Comparison of ENCODE assay signal across 10 cellular contexts in the genomic region with DNA sequence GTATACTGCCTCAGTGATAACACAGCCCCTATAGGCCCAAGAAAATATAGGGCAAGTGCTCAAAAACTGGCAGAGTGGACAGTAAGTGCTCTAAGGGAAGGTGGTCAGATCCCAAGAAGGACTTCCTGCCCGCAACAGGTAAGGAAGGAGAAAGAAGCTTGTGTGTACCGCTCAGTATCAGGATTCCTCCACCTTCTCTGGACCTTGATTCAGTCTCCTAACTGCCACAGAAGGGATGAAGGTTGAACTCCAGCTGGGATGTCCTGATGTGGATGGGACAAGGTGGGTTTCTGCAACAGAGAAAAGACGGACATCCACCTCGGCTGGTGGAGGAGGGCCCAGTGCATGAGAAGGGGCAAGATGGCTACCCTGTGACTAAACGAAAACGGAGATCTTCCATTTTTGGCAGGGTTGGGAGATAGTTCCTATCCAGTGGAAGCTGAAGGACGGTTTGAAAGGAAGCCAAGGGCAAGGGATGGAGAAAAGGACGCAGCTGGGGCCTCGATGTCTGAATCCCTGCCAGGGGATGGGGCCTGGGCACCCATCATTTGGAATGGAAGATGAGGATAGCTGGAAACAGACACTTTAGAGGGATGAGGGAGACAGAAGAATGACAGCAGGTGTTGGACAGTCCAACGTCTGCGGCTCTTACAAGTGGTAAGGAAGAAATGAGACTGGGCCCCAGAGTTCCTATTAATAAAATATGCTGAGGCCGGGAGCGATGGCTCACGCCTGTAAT. TPM values are rescaled to one million over a fixed set of nuclear protein-coding genes. Genes with fewer than 3 reads are reported as not detected.
A peak's percentile ranks its signal among the peaks of the same experiment; 100 is the strongest.
DNase-seq lines count a peak whose midpoint lies in the region; ATAC-seq, FAIRE-seq and TF ChIP-seq lines count a peak whose summit lies in the region.
"Had no signal": no experiment of that assay in that cellular context is flagged by ENCODE, and none has a peak within 500 bp of the region (broad histone marks: within the 10 kb centered on the region; RNA-seq: fewer than 3 reads in every experiment).

No MANE protein-coding gene starts in this region.

- TF ChIP-seq POLR2A in K562 (conservative IDR thresholded peaks at IDR 0.05), result no peak

- no peak for TF ChIP-seq EP300 in K562 (IDR thresholded peaks at IDR 0.05; ENCODE audit: low read length)

- TF ChIP-seq RAD21 in K562 (CRISPR knock-in tag; conservative IDR thresholded peaks at IDR 0.05 in 1 of 2, IDR thresholded peaks at IDR 0.05 in 1 of 2), result no peak

- H3K9me1 ChIP-seq in K562 (ENCODE audit: control insufficient read depth, insufficient read depth, low read length), result peaks cover 11% of the 10 kb centered on the region

- H3K9me3 ChIP-seq in BLaER1 (no peaks in the 10 kb centered on the region), HUES64 (ENCODE audit: insufficient read depth, low read depth, low read length) (no peaks in the 10 kb centered on the region), K562 (replicated peaks; ENCODE audit: control insufficient read depth, insufficient read depth, low read depth, low read length) (no peaks in the 10 kb centered on the region)
- H3K9me3 ChIP-seq: neutrophil had no signal

- peaks cover 84% of the 10 kb centered on the region for H3K79me2 ChIP-seq in K562 (ENCODE audit: control insufficient read depth, insufficient read depth, low read length)

- no peak for TF ChIP-seq CTCF in K562 (IDR thresholded peaks at IDR 0.05 in 2 of 3, conservative IDR thresholded peaks at IDR 0.05 in 1 of 3; ENCODE audit: insufficient read depth in 2 of 3, low read depth in 1 of 3, low read length in 3 of 3)

- no peak for ATAC-seq in K562
- ATAC-seq in GM21526 (IDR thresholded peaks at IDR 0.05; ENCODE audit: low FRiP score, unreplicated experiment), result no peak
- no peak for ATAC-seq in GM21737 (IDR thresholded peaks at IDR 0.05; ENCODE audit: unreplicated experiment)

- H3K36me3 ChIP-seq in BLaER1 (peaks cover 71% of the 10 kb centered on the region), HUES64 (ENCODE audit: insufficient read depth, low read length) (peaks cover 50% of the 10 kb centered on the region), K562 (ENCODE audit: control insufficient read depth, insufficient read depth, low read length) (peaks cover 60% of the 10 kb centered on the region)

- CTCF ChIA-PET in K562 (lab: Yijun Ruan, JAX; ENCODE audit: low intra/inter-chr PET ratio), result no interaction called here

- POLR2A ChIA-PET in K562 (lab: Yijun Ruan, JAX), result interaction anchor here (0.7 to 6.4 kb wide), 9 partner anchors 13 to 68 kb away, joined by 3 to 105 read pairs (median 5); a partner anchor contains a TSS

- H3K27me3 ChIP-seq in BLaER1, result no peaks in the 10 kb centered on the region
- H3K27me3 ChIP-seq in HUES64 (ENCODE audit: insufficient read depth, low read length), result no peaks in the 10 kb centered on the region
- no peaks in the 10 kb centered on the region for H3K27me3 ChIP-seq in K562 (ENCODE audit: control insufficient read depth in 2 of 2, insufficient read depth in 2 of 2, low read length in 2 of 2)

- in situ Hi-C loops in K562 (cut with MboI), result no loop called here

- H3K4me3 ChIP-seq in BLaER1 (peak overlapping the region; percentile 83), HUES64 (ENCODE audit: low read length) (peak overlapping the region; percentile 95), K562 (peak overlapping the region; percentile 55)

- peaks cover 78% of the 10 kb centered on the region for H4K20me1 ChIP-seq in BLaER1
- H4K20me1 ChIP-seq in K562 (replicated peaks; ENCODE audit: control insufficient read depth, insufficient read depth, low read length), result peaks cover 12% of the 10 kb centered on the region

- H3K4me1 ChIP-seq in BLaER1 (peaks cover 77% of the 10 kb centered on the region), HUES64 (ENCODE audit: insufficient read depth, low read length) (0 out of 2 replicates have a peak, but pooled peaks cover 7% of the 10 kb centered on the region), K562 (replicated peaks in 1 of 2; ENCODE audit: control insufficient read depth in 2 of 2, insufficient read depth in 2 of 2, low read length in 2 of 2) (peaks cover 38 to 62% of the 10 kb centered on the region in 2 experiments)

- intact Hi-C loops in K562 (cut with micrococcal nuclease), result loop anchor here (5.0 kb wide), 1 partner anchor 60 kb away; a partner anchor contains a TSS

- H3K9ac ChIP-seq in BLaER1, result peak overlapping the region; percentile 98
- H3K9ac ChIP-seq in HUES64 (ENCODE audit: low read depth, low read length), result 0 out of 2 replicates have a peak overlapping the region, but pooled peaks have one; percentile 12
- peak overlapping the region; percentile 94 to 98 for H3K9ac ChIP-seq in K562 (ENCODE audit: insufficient read depth in 1 of 2, low read depth in 2 of 2, low read length in 2 of 2)

- no TSS peak for BruUV-seq in K562 (replicated peaks; lab: Mats Ljungman, UMichigan)

- DNase-seq in K562 (ENCODE audit: extremely low read depth in 1 of 4, low spot score in 3 of 4), result peak in 1 of 4 experiments; percentile 5
- peak; percentile 68 for DNase-seq in myocyte (ENCODE audit: low read depth)
- no peak for DNase-seq in amygdala (lab: John Stamatoyannopoulos, UW)
- DNase-seq in middle frontal gyrus (ENCODE audit: extremely low spot score, low spot score), result no peak
- DNase-seq: NCI-H345 had no signal

- 91% methylated on average over 14 of the region's 14 CpGs for WGBS in HUES64
- WGBS in K562 (ENCODE audit: insufficient coverage, low coverage, missing lambda C conversion rate), result 6% methylated on average over 14 of the region's 14 CpGs

- H3K27ac ChIP-seq in BLaER1, result peak overlapping the region; percentile 99
- no peak overlapping the region for H3K27ac ChIP-seq in HUES64 (ENCODE audit: low read depth, low read length)
- peak overlapping the region; percentile 92 for H3K27ac ChIP-seq in K562 (ENCODE audit: extremely low read depth, low read depth, low read length)

- no peak overlapping the region for H2AFZ ChIP-seq in K562 (ENCODE audit: low read depth, low read length)

- FAIRE-seq in K562 (lab: Jason Lieb, UNC), result peak; percentile 49

- H3K4me2 ChIP-seq in BLaER1, result peak overlapping the region; percentile 98
- peak overlapping the region; percentile 97 for H3K4me2 ChIP-seq in K562 (ENCODE audit: insufficient read depth, low read length)

RNA-seq across cellular contexts. Expression of a gene that starts 1.3 kb away (rescaled TPM):
- polyA plus RNA-seq in HUES64 (2013, experiment 1 of 2), result 12.8 TPM
- polyA plus RNA-seq in HUES64 (2013, experiment 2 of 2), result 8.6 TPM
- 9.2 and 9.5 TPM in 2 replicates for total RNA-seq in K562 (2011; cell fraction: chromatin; rRNA removed; ENCODE audit: low replicate concordance)
- total RNA-seq in K562 (2011; cell fraction: nucleolus; rRNA removed), result 5.7 and 9.2 TPM in 2 replicates
- total RNA-seq in K562 (2011; cell fraction: nucleoplasm; rRNA removed), result 10.9 and 12.4 TPM in 2 replicates
- 20.5 and 21.7 TPM in 2 replicates for total RNA-seq in K562 (2014; rRNA removed)
- total RNA-seq in K562 (2014; rRNA removed; fragmentation: Illumina TruSeq; extraction: Trizol), result 10.8 and 11.1 TPM in 2 replicates
- total RNA-seq in K562 (2015; rRNA removed; fragmentation: Illumina TruSeq; extraction: Trizol), result 11.1 and 13.0 TPM in 2 replicates
- total RNA-seq in K562 (2021), result 52.4 and 57.6 TPM in 2 replicates
- 3.0 and 5.9 TPM in 2 replicates for polyA plus RNA-seq in K562 (2011; rRNA removed)
- polyA plus RNA-seq in K562 (2011; cell fraction: cytosol; rRNA removed), result 4.5 and 8.9 TPM in 2 replicates
- 6.4 and 6.8 TPM in 2 replicates for polyA plus RNA-seq in K562 (2011; cell fraction: nucleus; rRNA removed)
- 38.4 and 739 TPM in 2 replicates for polyA plus RNA-seq in K562 (2012)
- polyA plus RNA-seq in K562 (2014; fragmentation: Illumina TruSeq; extraction: Trizol), result 30.7 and 53.3 TPM in 2 replicates
- 1 to 10 TPM; 3.8 to 5.2 TPM for polyA plus RNA-seq in K562 (2014; fragmentation: Nextera tagmentation; extraction: Ambion mirVana)
- 39.6 and 42.8 TPM in 2 replicates for polyA plus RNA-seq in K562 (2014; rRNA removed)
- 0.74 and 1.9 TPM in 2 replicates for polyA minus RNA-seq in K562 (2011; rRNA and poly(A)+ RNA removed)
- 2.4 and 4.5 TPM in 2 replicates for polyA minus RNA-seq in K562 (2011; cell fraction: cytosol; rRNA and poly(A)+ RNA removed)
- 0.54 and 0.89 TPM in 2 replicates for polyA minus RNA-seq in K562 (2011; cell fraction: nucleus; rRNA and poly(A)+ RNA removed)
- total RNA-seq in myocyte, result 31.9 and 32.8 TPM in 2 replicates
- polyA plus RNA-seq in myocyte (2012), result 66.8 TPM

RNA-seq across cellular contexts. Expression of a gene that starts 1.6 kb away (rescaled TPM):
- polyA plus RNA-seq in HUES64 (2013, experiment 1 of 2), result 85.9 TPM
- 84.8 TPM for polyA plus RNA-seq in HUES64 (2013, experiment 2 of 2)
- total RNA-seq in K562 (2011; cell fraction: chromatin; rRNA removed; ENCODE audit: low replicate concordance), result 61.1 and 124 TPM in 2 replicates
- total RNA-seq in K562 (2011; cell fraction: nucleolus; rRNA removed), result 57.5 and 59.2 TPM in 2 replicates
- 77.8 and 90.7 TPM in 2 replicates for total RNA-seq in K562 (2011; cell fraction: nucleoplasm; rRNA removed)
- total RNA-seq in K562 (2014; rRNA removed) (78.5 and 101 TPM in 2 replicates), K562 (2014; rRNA removed; fragmentation: Illumina TruSeq; extraction: Trizol) (49.1 and 51.3 TPM in 2 replicates), K562 (2015; rRNA removed; fragmentation: Illumina TruSeq; extraction: Trizol) (68.0 and 70.2 TPM in 2 replicates), K562 (2021) (109 and 118 TPM in 2 replicates), myocyte (52.2 and 54.1 TPM in 2 replicates)
- polyA plus RNA-seq in K562 (2011; rRNA removed) (20.8 and 27.4 TPM in 2 replicates), K562 (2014; fragmentation: Illumina TruSeq; extraction: Trizol) (89.2 and 102 TPM in 2 replicates), K562 (2014; fragmentation: Nextera tagmentation; extraction: Ambion mirVana) (10 to 100 TPM; 16.9 to 20.7 TPM), K562 (2014; rRNA removed) (66.0 and 71.8 TPM in 2 replicates)
- 24.2 and 45.3 TPM in 2 replicates for polyA plus RNA-seq in K562 (2011; cell fraction: cytosol; rRNA removed)
- 21.8 and 35.3 TPM in 2 replicates for polyA plus RNA-seq in K562 (2011; cell fraction: nucleus; rRNA removed)
- polyA plus RNA-seq in K562 (2012), result 51.8 and 87.1 TPM in 2 replicates
- 14.2 and 15.0 TPM in 2 replicates for polyA minus RNA-seq in K562 (2011; rRNA and poly(A)+ RNA removed)
- 25.2 and 30.2 TPM in 2 replicates for polyA minus RNA-seq in K562 (2011; cell fraction: cytosol; rRNA and poly(A)+ RNA removed)
- 12.9 and 13.6 TPM in 2 replicates for polyA minus RNA-seq in K562 (2011; cell fraction: nucleus; rRNA and poly(A)+ RNA removed)
- polyA plus RNA-seq in myocyte (2012), result 40.0 TPM

RNA-seq across cellular contexts. Expression of a gene that starts 31.0 kb away (rescaled TPM):
- polyA plus RNA-seq in HUES64 (2013, experiment 1 of 2), result 0.60 TPM
- polyA plus RNA-seq in HUES64 (2013, experiment 2 of 2), result 0.25 TPM
- total RNA-seq in K562 (2011; cell fraction: chromatin; rRNA removed; ENCODE audit: low replicate concordance), result 0.93 TPM in 1 of 2 replicates, not detected in the other
- 1.8 TPM in 2 replicates for total RNA-seq in K562 (2011; cell fraction: nucleolus; rRNA removed)
- 0.37 and 0.46 TPM in 2 replicates for total RNA-seq in K562 (2011; cell fraction: nucleoplasm; rRNA removed)
- 0.90 and 0.95 TPM in 2 replicates for total RNA-seq in K562 (2014; rRNA removed)
- 0.33 TPM in 1 of 2 replicates, not detected in the other for total RNA-seq in K562 (2014; rRNA removed; fragmentation: Illumina TruSeq; extraction: Trizol)
- total RNA-seq in K562 (2015; rRNA removed; fragmentation: Illumina TruSeq; extraction: Trizol), result 0.19 and 0.43 TPM in 2 replicates
- 0.55 and 0.76 TPM in 2 replicates for total RNA-seq in K562 (2021)
- 0.06 and 0.31 TPM in 2 replicates for polyA plus RNA-seq in K562 (2011; rRNA removed)
- polyA plus RNA-seq in K562 (2011; cell fraction: cytosol; rRNA removed), result 0.04 and 0.36 TPM in 2 replicates
- polyA plus RNA-seq in K562 (2011; cell fraction: nucleus; rRNA removed), result 0.24 and 0.27 TPM in 2 replicates
- 0.50 and 0.56 TPM in 2 replicates for polyA plus RNA-seq in K562 (2012)
- 0.15 TPM in 1 of 2 replicates, not detected in the other for polyA plus RNA-seq in K562 (2014; fragmentation: Illumina TruSeq; extraction: Trizol)
- polyA plus RNA-seq in K562 (2014; fragmentation: Nextera tagmentation; extraction: Ambion mirVana), result under 1 TPM in 1 of 2 experiments, not detected in 1; 0.13 TPM
- polyA plus RNA-seq in K562 (2014; rRNA removed), result 0.09 and 0.44 TPM in 2 replicates
- polyA minus RNA-seq in K562 (2011; rRNA and poly(A)+ RNA removed), result 0.11 TPM in 1 of 2 replicates, not detected in the other
- polyA minus RNA-seq in K562 (2011; cell fraction: cytosol; rRNA and poly(A)+ RNA removed), result 0.67 and 0.73 TPM in 2 replicates
- polyA minus RNA-seq in K562 (2011; cell fraction: nucleus; rRNA and poly(A)+ RNA removed), result 0.67 and 0.81 TPM in 2 replicates
- total RNA-seq in myocyte, result 0.35 and 0.83 TPM in 2 replicates
- 0.32 TPM for polyA plus RNA-seq in myocyte (2012)

RNA-seq across cellular contexts. Expression of a gene that starts 33.3 kb away (rescaled TPM):
- not detected for polyA plus RNA-seq in HUES64 (2013, experiment 1 of 2)
- polyA plus RNA-seq in HUES64 (2013, experiment 2 of 2), result not detected
- not detected in 2 replicates for total RNA-seq in K562 (2011; cell fraction: chromatin; rRNA removed; ENCODE audit: low replicate concordance)
- not detected in 2 replicates for total RNA-seq in K562 (2011; cell fraction: nucleolus; rRNA removed)
- not detected in 2 replicates for total RNA-seq in K562 (2011; cell fraction: nucleoplasm; rRNA removed)
- not detected in 2 replicates for total RNA-seq in K562 (2014; rRNA removed)
- total RNA-seq in K562 (2014; rRNA removed; fragmentation: Illumina TruSeq; extraction: Trizol), result not detected in 2 replicates
- total RNA-seq in K562 (2015; rRNA removed; fragmentation: Illumina TruSeq; extraction: Trizol), result not detected in 2 replicates
- total RNA-seq in K562 (2021), result not detected in 2 replicates
- polyA plus RNA-seq in K562 (2011; rRNA removed), result not detected in 2 replicates
- not detected in 2 replicates for polyA plus RNA-seq in K562 (2011; cell fraction: cytosol; rRNA removed)
- 0.04 TPM in 1 of 2 replicates, not detected in the other for polyA plus RNA-seq in K562 (2011; cell fraction: nucleus; rRNA removed)
- polyA plus RNA-seq in K562 (2012), result not detected in 2 replicates
- polyA plus RNA-seq in K562 (2014; fragmentation: Illumina TruSeq; extraction: Trizol), result not detected in 2 replicates
- polyA plus RNA-seq in K562 (2014; fragmentation: Nextera tagmentation; extraction: Ambion mirVana), result not detected
- polyA plus RNA-seq in K562 (2014; rRNA removed), result not detected in 2 replicates
- polyA minus RNA-seq in K562 (2011; rRNA and poly(A)+ RNA removed), result not detected in 2 replicates
- polyA minus RNA-seq in K562 (2011; cell fraction: cytosol; rRNA and poly(A)+ RNA removed), result not detected in 2 replicates
- not detected in 2 replicates for polyA minus RNA-seq in K562 (2011; cell fraction: nucleus; rRNA and poly(A)+ RNA removed)
- total RNA-seq in myocyte, result not detected in 2 replicates
- not detected for polyA plus RNA-seq in myocyte (2012)

RNA-seq across cellular contexts. Expression of a gene that starts 50.2 kb away (rescaled TPM):
- polyA plus RNA-seq in HUES64 (2013, experiment 1 of 2), result 30.9 TPM
- polyA plus RNA-seq in HUES64 (2013, experiment 2 of 2), result 30.7 TPM
- total RNA-seq in K562 (2011; cell fraction: chromatin; rRNA removed; ENCODE audit: low replicate concordance), result 34.8 and 78.7 TPM in 2 replicates
- 40.9 and 43.4 TPM in 2 replicates for total RNA-seq in K562 (2011; cell fraction: nucleolus; rRNA removed)
- total RNA-seq in K562 (2011; cell fraction: nucleoplasm; rRNA removed), result 33.2 and 34.5 TPM in 2 replicates
- total RNA-seq in K562 (2014; rRNA removed) (3.8 and 6.8 TPM in 2 replicates), K562 (2014; rRNA removed; fragmentation: Illumina TruSeq; extraction: Trizol) (2.6 and 3.2 TPM in 2 replicates), K562 (2015; rRNA removed; fragmentation: Illumina TruSeq; extraction: Trizol) (2.4 and 3.5 TPM in 2 replicates), K562 (2021) (14.2 and 16.0 TPM in 2 replicates), myocyte (17.7 and 19.9 TPM in 2 replicates)
- polyA plus RNA-seq in K562 (2011; rRNA removed) (7.4 and 10.5 TPM in 2 replicates), K562 (2014; fragmentation: Illumina TruSeq; extraction: Trizol) (8.7 and 11.7 TPM in 2 replicates), K562 (2014; fragmentation: Nextera tagmentation; extraction: Ambion mirVana) (under 1 TPM; 0.42 to 0.46 TPM), K562 (2014; rRNA removed) (14.7 and 18.2 TPM in 2 replicates)
- polyA plus RNA-seq in K562 (2011; cell fraction: cytosol; rRNA removed), result 8.7 and 14.7 TPM in 2 replicates
- 33.2 and 48.4 TPM in 2 replicates for polyA plus RNA-seq in K562 (2011; cell fraction: nucleus; rRNA removed)
- 15.8 and 16.9 TPM in 2 replicates for polyA plus RNA-seq in K562 (2012)
- polyA minus RNA-seq in K562 (2011; rRNA and poly(A)+ RNA removed), result 5.7 and 7.2 TPM in 2 replicates
- polyA minus RNA-seq in K562 (2011; cell fraction: cytosol; rRNA and poly(A)+ RNA removed), result 9.1 and 9.2 TPM in 2 replicates
- 12.3 and 15.3 TPM in 2 replicates for polyA minus RNA-seq in K562 (2011; cell fraction: nucleus; rRNA and poly(A)+ RNA removed)
- polyA plus RNA-seq in myocyte (2012), result 57.0 TPM

Comparison
In these comparisons a context has a peak if more than half of its experiments do, and no peak if none do; other contexts are left out.
1. H3K9ac ChIP-seq: peak in every context shown above with its lines; median percentile 98 in BLaER1; 96 in K562; 12 in HUES64.